8 cellular contexts compared by ENCODE assay signal in genomic region chr6:33318426-33319073, GRCh38. TPM values are rescaled to one million over a fixed set of nuclear protein-coding genes. Genes with fewer than 3 reads are reported as not detected.
A peak's percentile ranks its signal among the peaks of the same experiment; 100 is the strongest.
DNase-seq lines count a peak whose midpoint lies in the region; ATAC-seq and TF ChIP-seq lines count a peak whose summit lies in the region.

No MANE protein-coding gene starts in this region.

- H3K9me3 Mint-ChIP-seq in T-helper 1 cell treated with Interleukin-12 subunit alpha and Interleukin-12 subunit beta and Interleukin-4 antibody, amounts not matched to agents 30 μg/mL and 1 μg/mL, for 36 hours = no peaks in the 10 kb centered on the region
- H3K9me3 Mint-ChIP-seq in activated naive CD8-positive, alpha-beta T cell treated with anti-CD3 and anti-CD28 coated beads, Interleukin-2, amount 10 ng/mL, durations not matched to agents 7 days and 5 days = no peaks in the 10 kb centered on the region

- WGBS in suprapubic skin = 64% methylated on average over 8 of the region's 8 CpGs

- H3K36me3 ChIP-seq in suprapubic skin = peaks cover 22% of the 10 kb centered on the region

- POLR2A ChIA-PET in activated naive CD8-positive, alpha-beta T cell treated with anti-CD3 and anti-CD28 coated beads, Interleukin-2, amount 10 ng/mL, durations not matched to agents 7 days and 5 days (lab: Charles Lee) = interaction anchor here (0.7 to 4.0 kb wide), 15 partner anchors 8 to 350 kb away, joined by 3 to 67 read pairs (median 5); partner anchors contain the start of genes B3GALT4, CUTA, RGL2 and SYNGAP1

- H3K27ac ChIP-seq in layer of hippocampus (ENCODE audit: low read depth, low read length) (peak overlapping the region; percentile 87), suprapubic skin (peak overlapping the region; percentile 74)

- no peak for TF ChIP-seq EP300 in suprapubic skin (IDR thresholded peaks at IDR 0.05)

- no peak for TF ChIP-seq CTCF in suprapubic skin (IDR thresholded peaks at IDR 0.05)

- TF ChIP-seq POLR2A in suprapubic skin (IDR thresholded peaks at IDR 0.05) = no peak

- no peaks in the 10 kb centered on the region for H3K27me3 Mint-ChIP-seq in T-helper 1 cell treated with Interleukin-12 subunit alpha and Interleukin-12 subunit beta and Interleukin-4 antibody, amounts not matched to agents 30 μg/mL and 1 μg/mL, for 36 hours (ENCODE audit: low read depth)
- H3K27me3 Mint-ChIP-seq in activated naive CD8-positive, alpha-beta T cell treated with anti-CD3 and anti-CD28 coated beads, Interleukin-2, amount 10 ng/mL, durations not matched to agents 7 days and 5 days = no peaks in the 10 kb centered on the region

- DNase-seq in T-helper 1 cell (no peak), suprapubic skin (ENCODE audit: low spot score in 2 of 2) (no peak), NCI-H1092 treated with DMSO at 0.1 percent for 48 hours (lab: John Stamatoyannopoulos, UW) (no peak), NCI-H510A treated with DMSO at 0.1 percent for 48 hours (lab: John Stamatoyannopoulos, UW) (no peak)
- no peak for DNase-seq in activated naive CD8-positive, alpha-beta T cell treated with anti-CD3 and anti-CD28 coated beads, Interleukin-2, amount 10 ng/mL, durations not matched to agents 7 days and 5 days
- no peak for DNase-seq in stimulated activated CD4-positive, alpha-beta T cell treated with anti-CD3 and anti-CD28 coated beads, Interleukin-12 subunit alpha, Interleukin-12 subunit beta, amount 100 ng/mL, for 4 hours

- peak overlapping the region; percentile 99 for H3K4me3 Mint-ChIP-seq in T-helper 1 cell treated with Interleukin-12 subunit alpha and Interleukin-12 subunit beta and Interleukin-4 antibody, amounts not matched to agents 30 μg/mL and 1 μg/mL, for 36 hours
- H3K4me3 Mint-ChIP-seq in activated naive CD8-positive, alpha-beta T cell treated with anti-CD3 and anti-CD28 coated beads, Interleukin-2, amount 10 ng/mL, durations not matched to agents 7 days and 5 days = peak overlapping the region; percentile 100

- peaks cover 73% of the 10 kb centered on the region for H3K4me1 ChIP-seq in suprapubic skin

- peak overlapping the region; percentile 95 for H3K27ac Mint-ChIP-seq in T-helper 1 cell treated with Interleukin-12 subunit alpha and Interleukin-12 subunit beta and Interleukin-4 antibody, amounts not matched to agents 30 μg/mL and 1 μg/mL, for 36 hours
- H3K27ac Mint-ChIP-seq in activated naive CD8-positive, alpha-beta T cell treated with anti-CD3 and anti-CD28 coated beads, Interleukin-2, amount 10 ng/mL, durations not matched to agents 7 days and 5 days = peak overlapping the region; percentile 98

- ATAC-seq in activated naive CD8-positive, alpha-beta T cell treated with anti-CD3 and anti-CD28 coated beads, Interleukin-2, amount 10 ng/mL, durations not matched to agents 7 days and 5 days (ENCODE audit: low read depth) = no peak

- H3K36me3 Mint-ChIP-seq in T-helper 1 cell treated with Interleukin-12 subunit alpha and Interleukin-12 subunit beta and Interleukin-4 antibody, amounts not matched to agents 30 μg/mL and 1 μg/mL, for 36 hours (ENCODE audit: low read depth) = peaks cover 55% of the 10 kb centered on the region
- H3K36me3 Mint-ChIP-seq in activated naive CD8-positive, alpha-beta T cell treated with anti-CD3 and anti-CD28 coated beads, Interleukin-2, amount 10 ng/mL, durations not matched to agents 7 days and 5 days = peaks cover 49% of the 10 kb centered on the region

- H3K27me3 ChIP-seq in layer of hippocampus (ENCODE audit: control insufficient read depth, insufficient read depth, low read length) (no peaks in the 10 kb centered on the region), suprapubic skin (no peaks in the 10 kb centered on the region)

- H3K4me3 ChIP-seq in suprapubic skin = peak overlapping the region; percentile 50

- peaks cover 56% of the 10 kb centered on the region for H3K4me1 Mint-ChIP-seq in T-helper 1 cell treated with Interleukin-12 subunit alpha and Interleukin-12 subunit beta and Interleukin-4 antibody, amounts not matched to agents 30 μg/mL and 1 μg/mL, for 36 hours (ENCODE audit: low read depth)
- peaks cover 54% of the 10 kb centered on the region for H3K4me1 Mint-ChIP-seq in activated naive CD8-positive, alpha-beta T cell treated with anti-CD3 and anti-CD28 coated beads, Interleukin-2, amount 10 ng/mL, durations not matched to agents 7 days and 5 days

- H3K9me3 ChIP-seq in suprapubic skin = no peaks in the 10 kb centered on the region

RNA-seq across cellular contexts. Expression of gene ZBTB22, which starts 1.0 kb away (rescaled TPM):
- 10 to 100 TPM; 20.9 to 24.5 TPM for total RNA-seq in activated naive CD8-positive, alpha-beta T cell treated with anti-CD3 and anti-CD28 coated beads, Interleukin-2, amount 10 ng/mL, durations not matched to agents 7 days and 5 days
- 10 to 100 TPM; 32.1 to 36.8 (median 33.4) TPM for total RNA-seq in suprapubic skin

RNA-seq across cellular contexts. Expression of gene DAXX, which starts 4.2 kb away (rescaled TPM):
- total RNA-seq in activated naive CD8-positive, alpha-beta T cell treated with anti-CD3 and anti-CD28 coated beads, Interleukin-2, amount 10 ng/mL, durations not matched to agents 7 days and 5 days = 100 to 1,000 TPM; 108 to 117 TPM
- 10 to 100 TPM; 35.6 to 53.2 (median 42.5) TPM for total RNA-seq in suprapubic skin

RNA-seq across cellular contexts. Expression of gene TAPBP, which starts 4.7 kb away (rescaled TPM):
- total RNA-seq in activated naive CD8-positive, alpha-beta T cell treated with anti-CD3 and anti-CD28 coated beads, Interleukin-2, amount 10 ng/mL, durations not matched to agents 7 days and 5 days = 100 to 1,000 TPM; 250 to 257 TPM
- total RNA-seq in suprapubic skin = 100 to 1,000 TPM in 3 of 4 donors, 10 to 100 TPM in 1; 91.5 to 132 (median 108) TPM

RNA-seq across cellular contexts. Expression of gene RGL2, which starts 19.8 kb away (rescaled TPM):
- 10 to 100 TPM; 65.4 to 65.5 TPM for total RNA-seq in activated naive CD8-positive, alpha-beta T cell treated with anti-CD3 and anti-CD28 coated beads, Interleukin-2, amount 10 ng/mL, durations not matched to agents 7 days and 5 days
- 100 to 1,000 TPM in 1 of 4 donors, 10 to 100 TPM in 3; 80.8 to 118 (median 96.6) TPM for total RNA-seq in suprapubic skin

RNA-seq across cellular contexts. Expression of gene PFDN6, which starts 29.1 kb away (rescaled TPM):
- 10 to 100 TPM; 53.3 to 54.7 TPM for total RNA-seq in activated naive CD8-positive, alpha-beta T cell treated with anti-CD3 and anti-CD28 coated beads, Interleukin-2, amount 10 ng/mL, durations not matched to agents 7 days and 5 days
- 10 to 100 TPM; 20.5 to 31.5 (median 22.3) TPM for total RNA-seq in suprapubic skin
